25 cellular contexts compared by ENCODE assay signal in genomic region chr4:112731715-112732114, GRCh38.
"Had no signal": no experiment of that assay in that cellular context is flagged by ENCODE, and none has a peak within 500 bp of the region (broad histone marks: within the 10 kb centered on the region; RNA-seq: fewer than 3 reads in every experiment).

No MANE protein-coding gene starts in this region.

- H3K27ac Mint-ChIP-seq: activated CD4-positive, alpha-beta T cell treated with anti-CD3 and anti-CD28 coated beads, Interleukin-2, amount 10 ng/mL, durations not matched to agents 24 days and 14 days; activated CD8-positive, alpha-beta memory T cell treated with anti-CD3 and anti-CD28 coated beads, Interleukin-2, amount 10 ng/mL, durations not matched to agents 7 days and 5 days; activated naive CD4-positive, alpha-beta T cell treated with anti-CD3 and anti-CD28 coated beads, Interleukin-2, amount 50 U/mL, for 72 hours; activated T-cell treated with anti-CD3 and anti-CD28 coated beads, Interleukin-2, amount 50 U/mL, for 24 hours; activated T-helper 1 cell treated with anti-CD3 and anti-CD28 coated beads, Interleukin-12 subunit alpha, Interleukin-12 subunit beta, Interleukin-2, Interleukin-4 antibody, amounts not matched to agents 30 ng/mL and 10 ng/mL and 1 ng/mL, durations not matched to agents 14 hours and 24 hours and 36 hours; brain; T-helper 1 cell treated with Interleukin-12 subunit alpha and Interleukin-12 subunit beta and Interleukin-4 antibody, amounts not matched to agents 30 μg/mL and 1 μg/mL, for 36 hours had no signal

- H3K4me1 Mint-ChIP-seq: brain; central memory CD8-positive, alpha-beta T cell had no signal

- H3K4me1 ChIP-seq: Peyer's patch had no signal

- H3K27me3 Mint-ChIP-seq: activated CD4-positive, alpha-beta T cell treated with anti-CD3 and anti-CD28 coated beads, Interleukin-2, amount 10 ng/mL, durations not matched to agents 24 days and 14 days; activated CD8-positive, alpha-beta memory T cell treated with anti-CD3 and anti-CD28 coated beads, Interleukin-2, amount 10 ng/mL, durations not matched to agents 7 days and 5 days; activated T-cell treated with anti-CD3 and anti-CD28 coated beads, Interleukin-2, amount 50 U/mL, for 24 hours; central memory CD8-positive, alpha-beta T cell had no signal

- H3K36me3 ChIP-seq: Peyer's patch had no signal

- H3K4me3 ChIP-seq: Peyer's patch had no signal

- H3K27ac ChIP-seq: Peyer's patch, RWPE1 had no signal

- H3K9me3 ChIP-seq: Peyer's patch had no signal

- DNase-seq: activated CD4-positive, alpha-beta T cell treated with anti-CD3 and anti-CD28 coated beads, Interleukin-2, amount 10 ng/mL, durations not matched to agents 24 days and 14 days; activated CD4-positive, alpha-beta T cell treated with anti-CD3 and anti-CD28 coated beads, Interleukin-2, amount 50 U/mL, for 48 hours; activated CD4-positive, CD25-positive, alpha-beta regulatory T cell treated with anti-CD3 and anti-CD28 coated beads, Interleukin-2, amount 50 U/mL, for 72 hours; activated CD8-positive, alpha-beta memory T cell treated with anti-CD3 and anti-CD28 coated beads, Interleukin-2, amount 10 ng/mL, durations not matched to agents 7 days and 5 days; activated effector memory CD4-positive, alpha-beta T cell treated with Interleukin-2 at 50 U/mL for 16 hours; activated naive CD4-positive, alpha-beta T cell; activated T-cell treated with anti-CD3 and anti-CD28 coated beads, Interleukin-2, amount 50 U/mL, for 24 hours; amygdala; Karpas-422; MM.1S; NCI-H1105; NCI-H1436 treated with DMSO at 0.1 percent for 48 hours; NCI-H187 treated with DMSO at 0.1 percent for 48 hours; NCI-H2081 treated with DMSO at 0.1 percent for 48 hours; NCI-H446 treated with DMSO at 0.1 percent for 48 hours; NCI-H524 treated with DMSO at 0.1 percent for 48 hours; NCI-H82; Peyer's patch; Right ventricle myocardium superior had no signal

- H3K9me3 Mint-ChIP-seq: activated CD4-positive, alpha-beta T cell treated with anti-CD3 and anti-CD28 coated beads, Interleukin-2, amount 10 ng/mL, durations not matched to agents 24 days and 14 days; activated naive CD4-positive, alpha-beta T cell treated with anti-CD3 and anti-CD28 coated beads, Interleukin-2, amount 50 U/mL, for 72 hours; activated T-cell treated with anti-CD3 and anti-CD28 coated beads, Interleukin-2, amount 50 U/mL, for 24 hours; activated T-helper 1 cell treated with anti-CD3 and anti-CD28 coated beads, Interleukin-12 subunit alpha, Interleukin-12 subunit beta, Interleukin-2, Interleukin-4 antibody, amounts not matched to agents 30 ng/mL and 10 ng/mL and 1 ng/mL, durations not matched to agents 14 hours and 24 hours and 36 hours; central memory CD8-positive, alpha-beta T cell; T-helper 1 cell treated with Interleukin-12 subunit alpha and Interleukin-12 subunit beta and Interleukin-4 antibody, amounts not matched to agents 30 μg/mL and 1 μg/mL, for 36 hours had no signal

- H3K27me3 ChIP-seq: Peyer's patch had no signal

- H3K4me3 Mint-ChIP-seq: activated CD4-positive, alpha-beta T cell treated with anti-CD3 and anti-CD28 coated beads, Interleukin-2, amount 10 ng/mL, durations not matched to agents 24 days and 14 days; activated CD8-positive, alpha-beta memory T cell treated with anti-CD3 and anti-CD28 coated beads, Interleukin-2, amount 10 ng/mL, durations not matched to agents 7 days and 5 days; activated T-cell treated with anti-CD3 and anti-CD28 coated beads, Interleukin-2, amount 50 U/mL, for 24 hours; activated T-helper 1 cell treated with anti-CD3 and anti-CD28 coated beads, Interleukin-12 subunit alpha, Interleukin-12 subunit beta, Interleukin-2, Interleukin-4 antibody, amounts not matched to agents 30 ng/mL and 10 ng/mL and 1 ng/mL, durations not matched to agents 14 hours and 24 hours and 36 hours; brain; central memory CD8-positive, alpha-beta T cell; T-helper 1 cell treated with Interleukin-12 subunit alpha and Interleukin-12 subunit beta and Interleukin-4 antibody, amounts not matched to agents 30 μg/mL and 1 μg/mL, for 36 hours had no signal

- ATAC-seq: activated CD8-positive, alpha-beta memory T cell treated with anti-CD3 and anti-CD28 coated beads, Interleukin-2, amount 10 ng/mL, durations not matched to agents 7 days and 5 days; activated naive CD4-positive, alpha-beta T cell treated with anti-CD3 and anti-CD28 coated beads, Interleukin-2, amount 50 U/mL, for 72 hours had no signal

- H3K36me3 Mint-ChIP-seq: activated CD8-positive, alpha-beta memory T cell treated with anti-CD3 and anti-CD28 coated beads, Interleukin-2, amount 10 ng/mL, durations not matched to agents 7 days and 5 days; activated naive CD4-positive, alpha-beta T cell treated with anti-CD3 and anti-CD28 coated beads, Interleukin-2, amount 50 U/mL, for 72 hours; brain had no signal
